In genomic region chr9:75238311-75238976, GRCh38 we compare ENCODE assay signal across 8 cellular contexts.
DNase-seq lines count a peak whose midpoint lies in the region; ATAC-seq and TF ChIP-seq lines count a peak whose summit lies in the region.

No MANE protein-coding gene starts in this region.

- peaks cover 0 to 17% (median 0%) of the 10 kb centered on the region in 3 donors for H3K4me1 ChIP-seq in esophagus squamous epithelium

- peak; percentile 90 for ATAC-seq in GM18517 (IDR thresholded peaks at IDR 0.05; ENCODE audit: unreplicated experiment)
- peak; percentile 99 for ATAC-seq in HG02884 (IDR thresholded peaks at IDR 0.05; ENCODE audit: unreplicated experiment)

- H3K27ac ChIP-seq in esophagus squamous epithelium, result peak overlapping the region in 2 of 4 donors; percentile 1 to 46

- H3K36me3 ChIP-seq in esophagus squamous epithelium, result no peaks in the 10 kb centered on the region

- intact Hi-C loops in esophagus squamous epithelium (cut with DNase I), result no loop called here

- no peaks in the 10 kb centered on the region for H3K9me3 ChIP-seq in esophagus squamous epithelium

- H3K4me3 ChIP-seq in esophagus squamous epithelium, result no peak overlapping the region

- peak in 5 of 6 experiments; percentile 60 to 89 (median 80) for TF ChIP-seq CTCF in esophagus squamous epithelium (IDR thresholded peaks at IDR 0.05)

- TF ChIP-seq POLR2A in esophagus squamous epithelium (IDR thresholded peaks at IDR 0.05), result no peak

- WGBS in esophagus squamous epithelium, 2 donors, result 24 to 40% methylated on average over 8 to 10 of the region's 11 CpGs

- peak; percentile 7 for DNase-seq in CMK (ENCODE audit: low read depth)
- DNase-seq in NCI-H1417 (lab: John Stamatoyannopoulos, UW), result peak; percentile 27 to 84 (median 54)
- peak; percentile 13 to 33 for DNase-seq in activated CD4-positive, alpha-beta T cell treated with anti-CD3 and anti-CD28 coated beads for 4 hours
- no peak for DNase-seq in esophagus squamous epithelium (lab: John Stamatoyannopoulos, UW)
- peak; percentile 4 for DNase-seq in occipital lobe (lab: John Stamatoyannopoulos, UW)
- no peak for DNase-seq in activated CD8-positive, alpha-beta memory T cell treated with anti-CD3 and anti-CD28 coated beads, Interleukin-2, amount 50 U/mL, for 48 hours

- no peaks in the 10 kb centered on the region for H3K27me3 ChIP-seq in esophagus squamous epithelium

Comparison
In these comparisons a context has a peak if more than half of its experiments do, and no peak if none do; other contexts are left out.
1. DNase-seq: peak in CMK (single experiment), NCI-H1417 (3 of 3), activated CD4-positive, alpha-beta T cell treated with anti-CD3 and anti-CD28 coated beads for 4 hours (2 of 2) and occipital lobe (single experiment); none in esophagus squamous epithelium (single experiment) and activated CD8-positive, alpha-beta memory T cell treated with anti-CD3 and anti-CD28 coated beads, Interleukin-2, amount 50 U/mL, for 48 hours (single experiment).